In genomic region chr2:58449286-58450010, GRCh38 we compare ENCODE assay signal across 8 cellular contexts.
A peak's percentile ranks its signal among the peaks of the same experiment; 100 is the strongest.
DNase-seq lines count a peak whose midpoint lies in the region; ATAC-seq lines count a peak whose summit lies in the region.

No MANE protein-coding gene starts in this region.

- H3K4me1 Mint-ChIP-seq in activated CD4-positive, alpha-beta memory T cell treated with anti-CD3 and anti-CD28 coated beads, Interleukin-2, amount 10 ng/mL, durations not matched to agents 7 days and 5 days, result no peaks in the 10 kb centered on the region

- peaks cover 7% of the 10 kb centered on the region for H3K27me3 Mint-ChIP-seq in activated CD4-positive, alpha-beta memory T cell treated with anti-CD3 and anti-CD28 coated beads, Interleukin-2, amount 10 ng/mL, durations not matched to agents 7 days and 5 days

- DNase-seq in NCI-H2081 (lab: John Stamatoyannopoulos, UW) (peak; percentile 24 to 56), iPS-NIHi7 (ENCODE audit: extremely low spot score) (peak; percentile 21), Right ventricle myocardium superior (no peak), DMS153 (lab: John Stamatoyannopoulos, UW) (no peak), SHP77 treated with DMSO at 0.1 percent for 48 hours (lab: John Stamatoyannopoulos, UW) (no peak)
- DNase-seq in activated CD4-positive, alpha-beta memory T cell treated with anti-CD3 and anti-CD28 coated beads, Interleukin-2, amount 10 ng/mL, durations not matched to agents 7 days and 5 days, result no peak

- H3K4me3 Mint-ChIP-seq in activated CD4-positive, alpha-beta memory T cell treated with anti-CD3 and anti-CD28 coated beads, Interleukin-2, amount 10 ng/mL, durations not matched to agents 7 days and 5 days, result no peak overlapping the region

- no peaks in the 10 kb centered on the region for H3K36me3 Mint-ChIP-seq in activated CD4-positive, alpha-beta memory T cell treated with anti-CD3 and anti-CD28 coated beads, Interleukin-2, amount 10 ng/mL, durations not matched to agents 7 days and 5 days (ENCODE audit: low read depth)

- no peak overlapping the region for H3K27ac Mint-ChIP-seq in activated CD4-positive, alpha-beta memory T cell treated with anti-CD3 and anti-CD28 coated beads, Interleukin-2, amount 10 ng/mL, durations not matched to agents 7 days and 5 days

- CTCF ChIA-PET in activated CD4-positive, alpha-beta memory T cell treated with anti-CD3 and anti-CD28 coated beads, Interleukin-2, amount 10 ng/mL, durations not matched to agents 7 days and 5 days (lab: Charles Lee), result interaction anchor here (2.6 kb wide), 1 partner anchor 689 kb away, joined by 13 read pairs; no protein-coding TSS in a partner anchor

- peak; percentile 100 for ATAC-seq in GM18868 (IDR thresholded peaks at IDR 0.05; ENCODE audit: unreplicated experiment)
- peak; percentile 84 for ATAC-seq in HG02642 (IDR thresholded peaks at IDR 0.05; ENCODE audit: poor library complexity, unreplicated experiment)
- ATAC-seq in Right ventricle myocardium superior (ENCODE audit: poor library complexity), result no peak

- POLR2A ChIA-PET in activated CD4-positive, alpha-beta memory T cell treated with anti-CD3 and anti-CD28 coated beads, Interleukin-2, amount 10 ng/mL, durations not matched to agents 7 days and 5 days (lab: Charles Lee), result no interaction called here

- intact Hi-C loops in Right ventricle myocardium superior (cut with DNase I), result loop anchor here (10.0 kb wide), 2 partner anchors 545 to 695 kb away; no protein-coding TSS in a partner anchor

- H3K9me3 Mint-ChIP-seq in activated CD4-positive, alpha-beta memory T cell treated with anti-CD3 and anti-CD28 coated beads, Interleukin-2, amount 10 ng/mL, durations not matched to agents 7 days and 5 days, result no peaks in the 10 kb centered on the region

Comparison
In these comparisons a context has a peak if more than half of its experiments do, and no peak if none do; other contexts are left out.
1. DNase-seq: peak in NCI-H2081 (2 of 2) and iPS-NIHi7 (single experiment); none in Right ventricle myocardium superior (single experiment), DMS153 (single experiment), activated CD4-positive, alpha-beta memory T cell treated with anti-CD3 and anti-CD28 coated beads, Interleukin-2, amount 10 ng/mL, durations not matched to agents 7 days and 5 days (single experiment) and SHP77 treated with DMSO at 0.1 percent for 48 hours (single experiment).